1 cellular context compared by ENCODE assay signal in genomic region chr12:50924439-50925341, GRCh38.
TF ChIP-seq lines count a peak whose summit lies in the region.

No MANE protein-coding gene starts in this region.

TF ChIP-seq in HepG2, 621 proteins besides CTCF, POLR2A, EP300 and RAD21 (continued from another document and continues in another):
- TF ChIP-seq ZBTB44 (CRISPR knock-in tag; IDR thresholded peaks at IDR 0.05) (no peak), ZNF33B (CRISPR knock-in tag; IDR thresholded peaks at IDR 0.05) (0 out of 2 replicates have a peak, but pooled peaks have one; percentile 66), HDAC6 (IDR thresholded peaks at IDR 0.05; ENCODE audit: low read depth, low read length) (no peak), ZNF788 (CRISPR knock-in tag; IDR thresholded peaks at IDR 0.05; ENCODE audit: borderline replicate concordance) (no peak; the same call in 1 of the 2 replicates), ZNF430 (CRISPR knock-in tag; IDR thresholded peaks at IDR 0.05) (no peak), YEATS2 (CRISPR knock-in tag; IDR thresholded peaks at IDR 0.05; ENCODE audit: borderline replicate concordance) (no peak), USF2 (IDR thresholded peaks at IDR 0.05; ENCODE audit: low read depth, low read length) (no peak), USF2 (CRISPR knock-in tag; IDR thresholded peaks at IDR 0.05; ENCODE audit: borderline replicate concordance) (no peak), DNMT1 (CRISPR knock-in tag; IDR thresholded peaks at IDR 0.05) (no peak), NKX3-1 (CRISPR knock-in tag; IDR thresholded peaks at IDR 0.05) (no peak), ZNF274 (CRISPR knock-in tag; IDR thresholded peaks at IDR 0.05) (no peak), BRCA1 (CRISPR knock-in tag; IDR thresholded peaks at IDR 0.05) (no peak), KIAA2018 (CRISPR knock-in tag; IDR thresholded peaks at IDR 0.05; ENCODE audit: borderline replicate concordance) (no peak), FOXJ3 (CRISPR knock-in tag; IDR thresholded peaks at IDR 0.05; ENCODE audit: borderline replicate concordance) (no peak), ZNF614 (CRISPR knock-in tag; IDR thresholded peaks at IDR 0.05; ENCODE audit: borderline replicate concordance) (0 out of 2 replicates have a peak, but pooled peaks have one; percentile 43), ZFY (CRISPR knock-in tag; IDR thresholded peaks at IDR 0.05) (0 out of 2 replicates have a peak, but pooled peaks have one; percentile 11), ZNF761 (CRISPR knock-in tag; conservative IDR thresholded peaks at IDR 0.05) (no peak), MED13 (CRISPR knock-in tag; IDR thresholded peaks at IDR 0.05) (no peak), GATAD1 (CRISPR knock-in tag; IDR thresholded peaks at IDR 0.05) (no peak), ZNF24 (IDR thresholded peaks at IDR 0.05) (no peak), TAF1 (CRISPR knock-in tag; IDR thresholded peaks at IDR 0.05) (peak; percentile 27; the same call in 1 of the 2 replicates), HOXA7 (CRISPR knock-in tag; IDR thresholded peaks at IDR 0.05) (no peak), HES4 (CRISPR knock-in tag; IDR thresholded peaks at IDR 0.05; ENCODE audit: borderline replicate concordance) (no peak)
- TF ChIP-seq, protein P1, sequence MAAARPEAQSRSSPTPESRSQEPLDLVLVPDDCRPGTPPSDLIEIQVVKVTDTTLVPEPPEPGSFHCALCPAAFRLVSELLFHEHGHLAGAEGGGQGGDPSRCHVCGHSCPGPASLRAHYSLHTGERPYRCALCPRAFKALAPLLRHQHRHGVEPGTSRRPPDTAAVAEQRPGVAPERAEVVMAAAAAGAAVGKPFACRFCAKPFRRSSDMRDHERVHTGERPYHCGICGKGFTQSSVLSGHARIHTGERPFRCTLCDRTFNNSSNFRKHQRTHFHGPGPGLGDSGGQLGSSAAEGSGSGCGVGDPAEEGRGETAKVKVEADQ (CRISPR knock-in tag; IDR thresholded peaks at IDR 0.05; ENCODE audit: borderline replicate concordance): no peak
- TF ChIP-seq, protein P2, sequence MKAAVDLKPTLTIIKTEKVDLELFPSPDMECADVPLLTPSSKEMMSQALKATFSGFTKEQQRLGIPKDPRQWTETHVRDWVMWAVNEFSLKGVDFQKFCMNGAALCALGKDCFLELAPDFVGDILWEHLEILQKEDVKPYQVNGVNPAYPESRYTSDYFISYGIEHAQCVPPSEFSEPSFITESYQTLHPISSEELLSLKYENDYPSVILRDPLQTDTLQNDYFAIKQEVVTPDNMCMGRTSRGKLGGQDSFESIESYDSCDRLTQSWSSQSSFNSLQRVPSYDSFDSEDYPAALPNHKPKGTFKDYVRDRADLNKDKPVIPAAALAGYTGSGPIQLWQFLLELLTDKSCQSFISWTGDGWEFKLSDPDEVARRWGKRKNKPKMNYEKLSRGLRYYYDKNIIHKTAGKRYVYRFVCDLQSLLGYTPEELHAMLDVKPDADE (CRISPR knock-in tag; IDR thresholded peaks at IDR 0.05): no peak
- TF ChIP-seq, protein P3, sequence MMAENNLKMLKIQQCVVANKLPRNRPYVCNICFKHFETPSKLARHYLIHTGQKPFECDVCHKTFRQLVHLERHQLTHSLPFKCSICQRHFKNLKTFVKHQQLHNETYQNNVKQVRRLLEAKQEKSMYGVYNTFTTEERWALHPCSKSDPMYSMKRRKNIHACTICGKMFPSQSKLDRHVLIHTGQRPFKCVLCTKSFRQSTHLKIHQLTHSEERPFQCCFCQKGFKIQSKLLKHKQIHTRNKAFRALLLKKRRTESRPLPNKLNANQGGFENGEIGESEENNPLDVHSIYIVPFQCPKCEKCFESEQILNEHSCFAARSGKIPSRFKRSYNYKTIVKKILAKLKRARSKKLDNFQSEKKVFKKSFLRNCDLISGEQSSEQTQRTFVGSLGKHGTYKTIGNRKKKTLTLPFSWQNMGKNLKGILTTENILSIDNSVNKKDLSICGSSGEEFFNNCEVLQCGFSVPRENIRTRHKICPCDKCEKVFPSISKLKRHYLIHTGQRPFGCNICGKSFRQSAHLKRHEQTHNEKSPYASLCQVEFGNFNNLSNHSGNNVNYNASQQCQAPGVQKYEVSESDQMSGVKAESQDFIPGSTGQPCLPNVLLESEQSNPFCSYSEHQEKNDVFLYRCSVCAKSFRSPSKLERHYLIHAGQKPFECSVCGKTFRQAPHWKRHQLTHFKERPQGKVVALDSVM (CRISPR knock-in tag; IDR thresholded peaks at IDR 0.05): no peak
- TF ChIP-seq, protein P4, sequence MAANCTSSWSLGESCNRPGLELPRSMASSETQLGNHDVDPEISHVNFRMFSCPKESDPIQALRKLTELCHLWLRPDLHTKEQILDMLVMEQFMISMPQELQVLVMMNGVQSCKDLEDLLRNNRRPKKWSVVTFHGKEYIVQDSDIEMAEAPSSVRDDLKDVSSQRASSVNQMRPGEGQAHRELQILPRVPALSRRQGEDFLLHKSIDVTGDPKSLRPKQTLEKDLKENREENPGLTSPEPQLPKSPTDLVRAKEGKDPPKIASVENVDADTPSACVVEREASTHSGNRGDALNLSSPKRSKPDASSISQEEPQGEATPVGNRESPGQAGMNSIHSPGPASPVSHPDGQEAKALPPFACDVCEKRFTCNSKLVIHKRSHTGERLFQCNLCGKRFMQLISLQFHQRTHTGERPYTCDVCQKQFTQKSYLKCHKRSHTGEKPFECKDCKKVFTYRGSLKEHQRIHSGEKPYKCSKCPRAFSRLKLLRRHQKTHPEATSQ (CRISPR knock-in tag; IDR thresholded peaks at IDR 0.05; ENCODE audit: borderline replicate concordance): no peak
- TF ChIP-seq, protein P5, sequence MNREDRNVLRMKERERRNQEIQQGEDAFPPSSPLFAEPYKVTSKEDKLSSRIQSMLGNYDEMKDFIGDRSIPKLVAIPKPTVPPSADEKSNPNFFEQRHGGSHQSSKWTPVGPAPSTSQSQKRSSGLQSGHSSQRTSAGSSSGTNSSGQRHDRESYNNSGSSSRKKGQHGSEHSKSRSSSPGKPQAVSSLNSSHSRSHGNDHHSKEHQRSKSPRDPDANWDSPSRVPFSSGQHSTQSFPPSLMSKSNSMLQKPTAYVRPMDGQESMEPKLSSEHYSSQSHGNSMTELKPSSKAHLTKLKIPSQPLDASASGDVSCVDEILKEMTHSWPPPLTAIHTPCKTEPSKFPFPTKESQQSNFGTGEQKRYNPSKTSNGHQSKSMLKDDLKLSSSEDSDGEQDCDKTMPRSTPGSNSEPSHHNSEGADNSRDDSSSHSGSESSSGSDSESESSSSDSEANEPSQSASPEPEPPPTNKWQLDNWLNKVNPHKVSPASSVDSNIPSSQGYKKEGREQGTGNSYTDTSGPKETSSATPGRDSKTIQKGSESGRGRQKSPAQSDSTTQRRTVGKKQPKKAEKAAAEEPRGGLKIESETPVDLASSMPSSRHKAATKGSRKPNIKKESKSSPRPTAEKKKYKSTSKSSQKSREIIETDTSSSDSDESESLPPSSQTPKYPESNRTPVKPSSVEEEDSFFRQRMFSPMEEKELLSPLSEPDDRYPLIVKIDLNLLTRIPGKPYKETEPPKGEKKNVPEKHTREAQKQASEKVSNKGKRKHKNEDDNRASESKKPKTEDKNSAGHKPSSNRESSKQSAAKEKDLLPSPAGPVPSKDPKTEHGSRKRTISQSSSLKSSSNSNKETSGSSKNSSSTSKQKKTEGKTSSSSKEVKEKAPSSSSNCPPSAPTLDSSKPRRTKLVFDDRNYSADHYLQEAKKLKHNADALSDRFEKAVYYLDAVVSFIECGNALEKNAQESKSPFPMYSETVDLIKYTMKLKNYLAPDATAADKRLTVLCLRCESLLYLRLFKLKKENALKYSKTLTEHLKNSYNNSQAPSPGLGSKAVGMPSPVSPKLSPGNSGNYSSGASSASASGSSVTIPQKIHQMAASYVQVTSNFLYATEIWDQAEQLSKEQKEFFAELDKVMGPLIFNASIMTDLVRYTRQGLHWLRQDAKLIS (CRISPR knock-in tag; IDR thresholded peaks at IDR 0.05): no peak
- TF ChIP-seq, protein P6, sequence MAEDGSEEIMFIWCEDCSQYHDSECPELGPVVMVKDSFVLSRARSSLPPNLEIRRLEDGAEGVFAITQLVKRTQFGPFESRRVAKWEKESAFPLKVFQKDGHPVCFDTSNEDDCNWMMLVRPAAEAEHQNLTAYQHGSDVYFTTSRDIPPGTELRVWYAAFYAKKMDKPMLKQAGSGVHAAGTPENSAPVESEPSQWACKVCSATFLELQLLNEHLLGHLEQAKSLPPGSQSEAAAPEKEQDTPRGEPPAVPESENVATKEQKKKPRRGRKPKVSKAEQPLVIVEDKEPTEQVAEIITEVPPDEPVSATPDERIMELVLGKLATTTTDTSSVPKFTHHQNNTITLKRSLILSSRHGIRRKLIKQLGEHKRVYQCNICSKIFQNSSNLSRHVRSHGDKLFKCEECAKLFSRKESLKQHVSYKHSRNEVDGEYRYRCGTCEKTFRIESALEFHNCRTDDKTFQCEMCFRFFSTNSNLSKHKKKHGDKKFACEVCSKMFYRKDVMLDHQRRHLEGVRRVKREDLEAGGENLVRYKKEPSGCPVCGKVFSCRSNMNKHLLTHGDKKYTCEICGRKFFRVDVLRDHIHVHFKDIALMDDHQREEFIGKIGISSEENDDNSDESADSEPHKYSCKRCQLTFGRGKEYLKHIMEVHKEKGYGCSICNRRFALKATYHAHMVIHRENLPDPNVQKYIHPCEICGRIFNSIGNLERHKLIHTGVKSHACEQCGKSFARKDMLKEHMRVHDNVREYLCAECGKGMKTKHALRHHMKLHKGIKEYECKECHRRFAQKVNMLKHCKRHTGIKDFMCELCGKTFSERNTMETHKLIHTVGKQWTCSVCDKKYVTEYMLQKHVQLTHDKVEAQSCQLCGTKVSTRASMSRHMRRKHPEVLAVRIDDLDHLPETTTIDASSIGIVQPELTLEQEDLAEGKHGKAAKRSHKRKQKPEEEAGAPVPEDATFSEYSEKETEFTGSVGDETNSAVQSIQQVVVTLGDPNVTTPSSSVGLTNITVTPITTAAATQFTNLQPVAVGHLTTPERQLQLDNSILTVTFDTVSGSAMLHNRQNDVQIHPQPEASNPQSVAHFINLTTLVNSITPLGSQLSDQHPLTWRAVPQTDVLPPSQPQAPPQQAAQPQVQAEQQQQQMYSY (CRISPR knock-in tag; IDR thresholded peaks at IDR 0.05): 0 out of 2 replicates have a peak, but pooled peaks have one; percentile 8
